12 cellular contexts compared by ENCODE assay signal in the genomic region with DNA sequence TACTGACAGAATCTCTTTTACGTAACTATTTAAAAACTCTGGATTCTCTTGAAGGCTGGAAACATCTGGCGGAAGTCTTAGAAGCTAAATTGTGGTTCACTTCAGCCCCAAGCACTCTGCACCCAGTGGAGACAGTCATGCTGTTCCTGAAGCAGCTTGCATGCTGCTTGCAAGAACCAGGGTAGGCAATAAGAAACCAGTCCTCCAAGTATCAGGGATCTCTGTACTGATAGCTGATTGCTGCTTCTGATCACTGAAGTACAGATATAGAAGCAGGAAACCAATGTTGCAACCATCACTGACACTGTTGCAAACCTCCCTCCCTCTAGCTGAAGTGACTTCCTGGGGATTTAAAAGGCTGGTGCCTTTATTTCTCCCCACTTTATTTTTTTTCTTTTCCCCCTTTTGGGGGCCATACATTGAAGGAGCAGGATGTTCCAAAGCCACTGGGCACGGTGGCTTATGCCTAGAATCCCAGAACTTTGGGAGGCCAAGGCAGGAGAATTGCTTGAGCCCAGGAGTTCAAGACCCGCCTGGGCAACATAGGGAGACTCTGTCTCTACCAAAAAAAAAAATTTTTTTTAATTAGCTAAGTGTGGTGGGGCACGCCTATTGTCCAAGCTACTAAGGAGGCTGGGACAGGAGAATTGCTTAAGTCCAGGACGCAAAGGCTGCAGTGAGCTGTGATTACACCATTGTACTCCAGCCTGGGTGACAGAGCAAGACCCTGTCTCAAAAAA. TPM values are rescaled to one million over a fixed set of nuclear protein-coding genes. Genes with fewer than 3 reads are reported as not detected.
DNase-seq lines count a peak whose midpoint lies in the region; ATAC-seq and TF ChIP-seq lines count a peak whose summit lies in the region.
"Had no signal": no experiment of that assay in that cellular context is flagged by ENCODE, and none has a peak within 500 bp of the region (broad histone marks: within the 10 kb centered on the region; RNA-seq: fewer than 3 reads in every experiment).

No MANE protein-coding gene starts in this region.

- no peaks in the 10 kb centered on the region for H3K27me3 Mint-ChIP-seq in CD14-positive monocyte (ENCODE audit: low read depth in 3 of 3)

- H3K27ac Mint-ChIP-seq in CD14-positive monocyte: peak overlapping the region; percentile 78 to 91 (median 88)

- DNase-seq in CD14-positive monocyte (ENCODE audit: low spot score): no peak
- DNase-seq in NOMO-1 (lab: John Stamatoyannopoulos, UW; ENCODE audit: unreplicated experiment in 2 of 2): peak; percentile 89 to 98
- peak; percentile 82 for DNase-seq in fibroblast of villous mesenchyme (ENCODE audit: low read depth)
- no peak for DNase-seq in NCI-H1105 treated with DMSO at 0.1 percent for 48 hours (lab: John Stamatoyannopoulos, UW)
- DNase-seq in DMS79 treated with DMSO at 0.1 percent for 48 hours (lab: John Stamatoyannopoulos, UW): no peak
- DNase-seq in stimulated activated CD4-positive, alpha-beta T cell treated with anti-CD3 and anti-CD28 coated beads, Interleukin-2, amount 100 ng/mL, for 48 hours: no peak
- DNase-seq: heart left ventricle, NCI-H510A had no signal

- H3K36me3 Mint-ChIP-seq in CD14-positive monocyte: peaks cover 15 to 41% of the 10 kb centered on the region in 2 donors

- TF ChIP-seq CTCF in CD14-positive monocyte (IDR thresholded peaks at IDR 0.05) (no peak), fibroblast of villous mesenchyme (IDR thresholded peaks at IDR 0.05; ENCODE audit: insufficient read depth, low read depth, low read length) (no peak)

- H3K4me3 Mint-ChIP-seq in CD14-positive monocyte: peak overlapping the region; percentile 70 to 79
- H3K4me3 Mint-ChIP-seq: neural crest cell, WTC11 had no signal

- ATAC-seq in GM19351 (IDR thresholded peaks at IDR 0.05; ENCODE audit: unreplicated experiment) (peak; percentile 83), GM19455 (IDR thresholded peaks at IDR 0.05; ENCODE audit: unreplicated experiment) (no peak)
- ATAC-seq: WTC11 had no signal

- peaks cover 0 to 2% (median 0%) of the 10 kb centered on the region in 7 donors for H3K9me3 Mint-ChIP-seq in CD14-positive monocyte

- intact Hi-C loops in CD14-positive monocyte (cut with micrococcal nuclease): no loop called here

- peaks cover 50% of the 10 kb centered on the region for H3K4me1 Mint-ChIP-seq in CD14-positive monocyte
- H3K4me1 Mint-ChIP-seq: WTC11 had no signal

- no peak overlapping the region for H3K4me3 ChIP-seq in fibroblast of villous mesenchyme (ENCODE audit: low read depth, low read length)
- H3K4me3 ChIP-seq: heart left ventricle had no signal

RNA-seq across cellular contexts. Expression of a gene that starts 15.3 kb away (rescaled TPM):
- polyA plus RNA-seq in CD14-positive monocyte: 100 to 1,000 TPM; 228 to 242 TPM
- 66.9 and 77.0 TPM in 2 replicates for total RNA-seq in fibroblast of villous mesenchyme

RNA-seq across cellular contexts. Expression of a gene that starts 15.6 kb away (rescaled TPM):
- polyA plus RNA-seq in CD14-positive monocyte: 10 to 100 TPM; 34.8 TPM
- 84.1 and 108 TPM in 2 replicates for total RNA-seq in fibroblast of villous mesenchyme

RNA-seq across cellular contexts. Expression of a gene that starts 35.3 kb away (rescaled TPM):
- polyA plus RNA-seq in CD14-positive monocyte: 10 to 100 TPM; 13.4 to 16.7 TPM
- total RNA-seq in fibroblast of villous mesenchyme: 114 and 130 TPM in 2 replicates

RNA-seq across cellular contexts. Expression of a gene that starts 35.5 kb away (rescaled TPM):
- 10 to 100 TPM; 38.0 to 72.9 TPM for polyA plus RNA-seq in CD14-positive monocyte
- total RNA-seq in fibroblast of villous mesenchyme: 74.3 and 87.6 TPM in 2 replicates

RNA-seq across cellular contexts. Expression of a gene that starts 49.6 kb away (rescaled TPM):
- polyA plus RNA-seq in CD14-positive monocyte: 10 to 100 TPM; 13.7 to 17.4 TPM
- 28.1 and 33.2 TPM in 2 replicates for total RNA-seq in fibroblast of villous mesenchyme

Comparison
In these comparisons a context has a peak if more than half of its experiments do, and no peak if none do; other contexts are left out.
1. DNase-seq: peak in NOMO-1 (2 of 2) and fibroblast of villous mesenchyme (single experiment); none in CD14-positive monocyte (single experiment), NCI-H1105 treated with DMSO at 0.1 percent for 48 hours (single experiment), DMS79 treated with DMSO at 0.1 percent for 48 hours (single experiment) and stimulated activated CD4-positive, alpha-beta T cell treated with anti-CD3 and anti-CD28 coated beads, Interleukin-2, amount 100 ng/mL, for 48 hours (0 of 2).